Comparison of ENCODE assay signal across 19 cellular contexts in the genomic region with DNA sequence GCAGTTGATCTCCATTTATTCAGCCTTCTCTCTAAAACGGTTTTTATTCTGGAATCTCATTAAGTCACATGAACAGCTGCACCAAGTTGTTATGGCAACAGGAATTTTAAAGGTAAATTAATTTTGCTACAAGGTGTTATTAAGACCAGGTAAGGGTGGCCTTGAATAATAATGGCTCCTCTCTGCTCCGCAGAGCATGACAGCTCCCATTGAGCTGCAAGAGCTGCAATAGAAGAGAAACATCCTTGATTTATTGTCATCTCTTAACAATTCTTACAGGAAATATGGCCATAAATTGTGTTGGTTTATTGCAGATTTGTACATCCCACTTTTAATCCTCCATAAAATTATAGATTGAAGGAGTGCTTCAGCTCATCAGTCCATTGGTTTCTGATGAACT.
"Had no signal": no experiment of that assay in that cellular context is flagged by ENCODE, and none has a peak within 500 bp of the region (broad histone marks: within the 10 kb centered on the region; RNA-seq: fewer than 3 reads in every experiment).

No MANE protein-coding gene starts in this region.

- H3K9me3 ChIP-seq: neutrophil, ovary, prostate gland, thoracic aorta had no signal

- H3K4me3 ChIP-seq: left lung, ovary, prostate gland, right atrium auricular region, thoracic aorta had no signal

- H3K27ac ChIP-seq: left lung, neutrophil, ovary, prostate gland, right atrium auricular region, thoracic aorta, VCaP had no signal

- H3K27me3 ChIP-seq: left lung, neutrophil, ovary, right atrium auricular region had no signal

- DNase-seq: activated CD4-positive, alpha-beta T cell treated with anti-CD3 and anti-CD28 coated beads, Interleukin-2, amount 10 ng/mL, durations not matched to agents 7 days and 5 days; activated CD4-positive, CD25-positive, alpha-beta regulatory T cell treated with anti-CD3 and anti-CD28 coated beads, Interleukin-2, amount 50 U/mL, for 72 hours; activated CD8-positive, alpha-beta T cell treated with anti-CD3 and anti-CD28 coated beads, Interleukin-2, amount 10 ng/mL, durations not matched to agents 7 days and 5 days; activated T-cell treated with anti-CD3 and anti-CD28 coated beads, Interleukin-2, amount 50 U/mL, for 1 hour; aorta; effector CD4-positive, alpha-beta T cell; erythroblast; foreskin fibroblast; kidney; left lung; natural killer cell; ovary; stimulated activated CD4-positive, alpha-beta T cell treated with anti-CD3 and anti-CD28 coated beads, Interleukin-4, amount 100 ng/mL, for 24 hours; stimulated activated naive CD4-positive, alpha-beta T cell treated with Interleukin-2 at 50 U/mL for 16 hours had no signal

- H3K4me1 ChIP-seq: left lung, prostate gland had no signal

- H3K36me3 ChIP-seq: left lung, neutrophil, ovary, prostate gland, right atrium auricular region, thoracic aorta had no signal
